ENCODE assay signal across 24 cellular contexts in the genomic region with DNA sequence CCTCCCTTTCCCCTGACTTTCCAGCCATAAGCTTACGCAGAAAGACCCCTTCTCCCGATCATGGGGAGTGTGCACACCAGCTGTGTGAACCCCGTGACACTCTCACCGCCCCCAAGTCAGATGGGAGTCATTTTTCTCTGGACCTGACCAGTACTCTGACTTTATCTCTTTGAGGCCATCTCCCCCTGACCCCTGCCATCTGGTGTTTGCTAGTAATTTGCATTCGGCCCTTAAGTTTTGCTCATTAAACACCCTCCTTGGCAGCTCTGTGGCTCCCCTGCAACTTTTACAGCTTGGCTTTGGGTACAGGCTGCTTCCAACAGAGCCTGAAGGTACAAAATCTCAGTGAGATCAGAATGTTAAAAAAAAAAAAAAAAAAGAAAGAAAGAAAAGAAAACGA. TPM values are rescaled to one million over a fixed set of nuclear protein-coding genes. Genes with fewer than 3 reads are reported as not detected.
DNase-seq lines count a peak whose midpoint lies in the region; ATAC-seq and TF ChIP-seq lines count a peak whose summit lies in the region.
"Had no signal": no experiment of that assay in that cellular context is flagged by ENCODE, and none has a peak within 500 bp of the region (broad histone marks: within the 10 kb centered on the region; RNA-seq: fewer than 3 reads in every experiment).

No MANE protein-coding gene starts in this region.

- H2AK5ac ChIP-seq in trophoblast cell (ENCODE audit: low read length): no peak overlapping the region

- H3K4me3 ChIP-seq in endodermal cell (ENCODE audit: low read length) (no peak overlapping the region), trophoblast cell (ENCODE audit: low read depth, low read length) (no peak overlapping the region)
- H3K4me3 ChIP-seq: BLaER1, SK-N-MC had no signal

- H4K91ac ChIP-seq in trophoblast cell (ENCODE audit: low read depth, low read length): no peak overlapping the region

- DNase-seq in ELF-1 (ENCODE audit: low read depth, low spot score) (peak; percentile 25), endodermal cell (no peak), trophoblast cell (no peak), amniotic stem cell (lab: John Stamatoyannopoulos, UW) (no peak), left colon (no peak)
- no peak for DNase-seq in stimulated activated CD4-positive, alpha-beta T cell treated with anti-CD3 and anti-CD28 coated beads, Interleukin-1b, Interleukin-23, amount 100 ng/mL, for 48 hours
- DNase-seq: CD4-positive, alpha-beta T cell; COR-L47; DMS79; EL; H7; Karpas-422; NCI-H1092; NCI-H1417 treated with DMSO at 0.1 percent for 48 hours; NCI-H1694 treated with DMSO at 0.1 percent for 48 hours; NCI-H2081; NCI-H2171; NCI-H345; NCI-H510A treated with DMSO at 0.1 percent for 48 hours; SIG-M5 had no signal

- H3K9me3 ChIP-seq in endodermal cell (ENCODE audit: control insufficient read depth, low read length) (no peaks in the 10 kb centered on the region), trophoblast cell (ENCODE audit: insufficient read depth, low read depth, low read length) (no peaks in the 10 kb centered on the region)
- H3K9me3 ChIP-seq: BLaER1 had no signal

- H3K9ac ChIP-seq in endodermal cell (ENCODE audit: extremely low read depth, low read length, poor library complexity, severe bottlenecking) (no peak overlapping the region), trophoblast cell (ENCODE audit: low read length) (no peak overlapping the region)
- H3K9ac ChIP-seq: BLaER1 had no signal

- H3K79me1 ChIP-seq in trophoblast cell (ENCODE audit: low read length): no peaks in the 10 kb centered on the region

- intact Hi-C loops in left colon (cut with DNase I, micrococcal nuclease): no loop called here

- no peak overlapping the region for H3K18ac ChIP-seq in trophoblast cell (ENCODE audit: low read length)

- no peak overlapping the region for H4K12ac ChIP-seq in trophoblast cell (ENCODE audit: low read depth, low read length)

- H3K4me2 ChIP-seq in trophoblast cell (ENCODE audit: low read length): no peak overlapping the region

- H3K27ac Mint-ChIP-seq in endodermal cell: peak overlapping the region; percentile 71
- H3K27ac Mint-ChIP-seq: CD4-positive, alpha-beta T cell had no signal

- H3K23ac ChIP-seq in trophoblast cell (ENCODE audit: low read length): peak overlapping the region; percentile 27

- no peak overlapping the region for H2BK12ac ChIP-seq in trophoblast cell (ENCODE audit: low read length)

- no peak overlapping the region for H2AFZ ChIP-seq in trophoblast cell (ENCODE audit: insufficient read depth, low read length, poor library complexity)

- H3K36me3 ChIP-seq in endodermal cell (ENCODE audit: control insufficient read depth, insufficient read depth, low read length): no peaks in the 10 kb centered on the region
- H3K36me3 ChIP-seq in trophoblast cell (ENCODE audit: control insufficient read depth in 1 of 2, insufficient read depth in 2 of 2, low read length in 2 of 2): no peaks in the 10 kb centered on the region
- H3K36me3 ChIP-seq: BLaER1 had no signal

- 83 to 86% methylated on average over 3 to 6 of the region's 6 CpGs for WGBS in endodermal cell (ENCODE audit: insufficient coverage in 1 of 2, insufficient read length in 1 of 2), 2 experiments
- WGBS in trophoblast cell (ENCODE audit: extremely low coverage, insufficient coverage, insufficient read length): no CpG with 5 or more reads among the region's 6 CpGs

- H3K4ac ChIP-seq in trophoblast cell (ENCODE audit: low read depth, low read length): no peak overlapping the region

- H3K4me3 Mint-ChIP-seq in endodermal cell: no peak overlapping the region
- H3K4me3 Mint-ChIP-seq: CD4-positive, alpha-beta T cell had no signal

- ATAC-seq in left colon: no peak

- H3K36me3 Mint-ChIP-seq in endodermal cell (ENCODE audit: low read depth): no peaks in the 10 kb centered on the region

- H3K79me2 ChIP-seq in trophoblast cell (ENCODE audit: control insufficient read depth, insufficient read depth, low read length, poor library complexity): no peaks in the 10 kb centered on the region

- TF ChIP-seq CTCF in C4-2B (conservative IDR thresholded peaks at IDR 0.05): no peak
- no peak for TF ChIP-seq CTCF in endodermal cell (conservative IDR thresholded peaks at IDR 0.05)

- H2BK120ac ChIP-seq in trophoblast cell (ENCODE audit: insufficient read depth, low read length, poor library complexity): no peak overlapping the region

- H3K4me1 ChIP-seq in endodermal cell (ENCODE audit: control insufficient read depth, insufficient read depth, low read length) (no peaks in the 10 kb centered on the region), trophoblast cell (ENCODE audit: control insufficient read depth in 1 of 2, insufficient read depth in 2 of 2, low read length in 2 of 2) (peaks cover 0 to 3% of the 10 kb centered on the region in 2 experiments)

- no peak overlapping the region for H3K14ac ChIP-seq in trophoblast cell (ENCODE audit: low read length)

- H3K27me3 Mint-ChIP-seq in endodermal cell (ENCODE audit: insufficient read depth): no peaks in the 10 kb centered on the region

- peaks cover 26% of the 10 kb centered on the region for H3K4me1 Mint-ChIP-seq in endodermal cell

- H3K9me3 Mint-ChIP-seq in endodermal cell: no peaks in the 10 kb centered on the region
- H3K9me3 Mint-ChIP-seq: CD4-positive, alpha-beta T cell had no signal

- no peak overlapping the region for H4K8ac ChIP-seq in trophoblast cell (ENCODE audit: low read depth, low read length)

- no peak overlapping the region for H2BK5ac ChIP-seq in trophoblast cell (ENCODE audit: low read depth, low read length, poor library complexity)

- H3K27ac ChIP-seq in C4-2B (peak overlapping the region; percentile 31; the same call in 1 of the 2 replicates), endodermal cell (ENCODE audit: low read depth, low read length) (no peak overlapping the region), trophoblast cell (ENCODE audit: low read depth, low read length) (no peak overlapping the region)
- H3K27ac ChIP-seq: BLaER1, SK-N-MC had no signal

- H3K27me3 ChIP-seq in endodermal cell (ENCODE audit: control insufficient read depth, insufficient read depth, low read length, poor library complexity, severe bottlenecking) (no peaks in the 10 kb centered on the region), trophoblast cell (ENCODE audit: insufficient read depth, low read length) (no peaks in the 10 kb centered on the region)
- H3K27me3 ChIP-seq: BLaER1 had no signal

RNA-seq across cellular contexts. Expression of gene PDZD2, which starts 43.9 kb away (rescaled TPM):
- 10 to 100 TPM in 1 of 2 donors, 1 to 10 TPM in 1; 6.6 to 14.6 TPM for total RNA-seq in endodermal cell
- 0.96 TPM for polyA plus RNA-seq in endodermal cell (2013, experiment 1 of 2)
- polyA plus RNA-seq in endodermal cell (2013, experiment 2 of 2): 0.75 TPM
- 1.6 and 1.8 TPM in 2 replicates for polyA plus RNA-seq in trophoblast cell (2013)
- 1 to 10 TPM; 1.6 to 2.3 TPM for total RNA-seq in left colon
- total RNA-seq: HT-29 had no signal
